In genomic region chr2:24199968-24200590, GRCh38 we compare ENCODE assay signal across 21 cellular contexts. TPM values are rescaled to one million over a fixed set of nuclear protein-coding genes. Genes with fewer than 3 reads are reported as not detected.
"Had no signal": no experiment of that assay in that cellular context is flagged by ENCODE, and none has a peak within 500 bp of the region (broad histone marks: within the 10 kb centered on the region; RNA-seq: fewer than 3 reads in every experiment).

No MANE protein-coding gene starts in this region.

- H3K36me3 ChIP-seq: neural progenitor cell had no signal

- H3K27ac ChIP-seq: colonic mucosa, left lung, neural progenitor cell, psoas muscle, tibial nerve had no signal

- DNase-seq: activated CD4-positive, alpha-beta T cell treated with anti-CD3 and anti-CD28 coated beads, Interleukin-2, amount 50 U/mL, for 1 hour; activated CD8-positive, alpha-beta memory T cell treated with anti-CD3 and anti-CD28 coated beads, Interleukin-2, amount 50 U/mL, for 48 hours; activated effector memory CD4-positive, alpha-beta T cell treated with Interleukin-2 at 50 U/mL for 16 hours; activated naive CD4-positive, alpha-beta T cell treated with anti-CD3 and anti-CD28 coated beads, Interleukin-2, amount 50 U/mL, for 16 hours; activated T-cell treated with anti-CD3 and anti-CD28 coated beads, Interleukin-2, amount 50 U/mL, for 48 hours; colonic mucosa; erythroblast; foreskin melanocyte; glutamatergic neuron; kidney; left lung; naive B cell; psoas muscle; stimulated activated CD4-positive, alpha-beta T cell treated with anti-CD3 and anti-CD28 coated beads, Interleukin-12 subunit alpha, Interleukin-12 subunit beta, amount 100 ng/mL, for 4 hours; stimulated activated CD4-positive, alpha-beta T cell treated with anti-CD3 and anti-CD28 coated beads, Interleukin-1b, Interleukin-23, amount 100 ng/mL, for 48 hours; stimulated activated CD8-positive, alpha-beta memory T cell treated with anti-CD3 and anti-CD28 coated beads, Interleukin-4, amount 100 ng/mL, for 48 hours; stimulated activated naive CD4-positive, alpha-beta T cell treated with Interleukin-2 at 50 U/mL for 16 hours had no signal

- H2AFZ ChIP-seq: neural progenitor cell had no signal

- H3K27me3 ChIP-seq: colonic mucosa, left lung, neural progenitor cell, tibial nerve had no signal

- ATAC-seq: left lung, psoas muscle had no signal

- H3K9me3 ChIP-seq: colonic mucosa, left lung, psoas muscle, tibial nerve had no signal

- H3K4me2 ChIP-seq: neural progenitor cell had no signal

- H3K4me3 ChIP-seq: colonic mucosa, left lung, neural progenitor cell, psoas muscle, tibial nerve had no signal

- FAIRE-seq: endometrium, kidney, urothelium cell line had no signal

- H3K4me1 ChIP-seq: colonic mucosa, left lung, psoas muscle, tibial nerve had no signal

- H3K9ac ChIP-seq: neural progenitor cell had no signal

RNA-seq across cellular contexts. Expression of gene FAM228A, which starts 25.2 kb away (rescaled TPM):
- total RNA-seq: colonic mucosa had no signal
